ENCODE assay signal across 9 cellular contexts in genomic region chr6:50834929-50835328, GRCh38. TPM values are rescaled to one million over a fixed set of nuclear protein-coding genes. Genes with fewer than 3 reads are reported as not detected.
"Had no signal": no experiment of that assay in that cellular context is flagged by ENCODE, and none has a peak within 500 bp of the region (broad histone marks: within the 10 kb centered on the region; RNA-seq: fewer than 3 reads in every experiment).

No MANE protein-coding gene starts in this region.

- H3K4me3 Mint-ChIP-seq: HFFc6, IgD-negative memory B cell had no signal

- H3K4me1 ChIP-seq: HAP-1 had no signal

- DNase-seq: GM23248, GOT3, H7, HFFc6 had no signal

- H3K36me3 Mint-ChIP-seq: IgD-negative memory B cell had no signal

- H3K27ac Mint-ChIP-seq: HFFc6, IgD-negative memory B cell had no signal

- H3K4me3 ChIP-seq: GM23248, HAP-1 had no signal

- H3K9me3 Mint-ChIP-seq: HFFc6 had no signal

- H3K36me3 ChIP-seq: HAP-1 had no signal

- H3K9me3 ChIP-seq: HAP-1 had no signal

RNA-seq across cellular contexts. Expression of gene TFAP2B, which starts 16.3 kb away (rescaled TPM):
- total RNA-seq: GM23248, H4, H7, HepG2, HFFc6, HT1080 had no signal
- polyA plus RNA-seq: GM23248, HepG2, IgD-negative memory B cell had no signal
